Comparison of ENCODE assay signal across 38 cellular contexts in genomic region chr3:128956440-128956839, GRCh38. TPM values are rescaled to one million over a fixed set of nuclear protein-coding genes. Genes with fewer than 3 reads are reported as not detected.
"Had no signal": no experiment of that assay in that cellular context is flagged by ENCODE, and none has a peak within 500 bp of the region (broad histone marks: within the 10 kb centered on the region; RNA-seq: fewer than 3 reads in every experiment).

No MANE protein-coding gene starts in this region.

- H3K27ac Mint-ChIP-seq: activated CD4-positive, alpha-beta memory T cell treated with anti-CD3 and anti-CD28 coated beads, Interleukin-2, amount 10 ng/mL, durations not matched to agents 7 days and 5 days; activated CD4-positive, alpha-beta T cell treated with anti-CD3 and anti-CD28 coated beads for 36 hours; activated CD4-positive, alpha-beta T cell treated with anti-CD3 and anti-CD28 coated beads, Interleukin-2, amount 10 ng/mL, durations not matched to agents 7 days and 5 days; activated CD8-positive, alpha-beta memory T cell treated with anti-CD3 and anti-CD28 coated beads, Interleukin-2, amount 10 ng/mL, durations not matched to agents 7 days and 5 days; activated CD8-positive, alpha-beta T cell treated with anti-CD3 and anti-CD28 coated beads, Interleukin-2, amount 10 ng/mL, durations not matched to agents 7 days and 5 days; activated naive CD4-positive, alpha-beta T cell treated with anti-CD3 and anti-CD28 coated beads, Interleukin-2, amount 10 ng/mL, durations not matched to agents 7 days and 5 days; activated naive CD4-positive, alpha-beta T cell treated with anti-CD3 and anti-CD28 coated beads, Interleukin-2, amount 50 U/mL, for 24 hours; activated naive CD8-positive, alpha-beta T cell; activated naive CD8-positive, alpha-beta T cell treated with anti-CD3 and anti-CD28 coated beads, Interleukin-2, amount 10 ng/mL, durations not matched to agents 7 days and 5 days; activated naive CD8-positive, alpha-beta T cell treated with anti-CD3 and anti-CD28 coated beads, Interleukin-2, amount 50 U/mL, for 24 hours; activated T-cell treated with anti-CD3 and anti-CD28 coated beads, Interleukin-2, amount 50 U/mL, for 24 hours; activated T-helper 2 cell treated with anti-CD3 and anti-CD28 coated beads, Interferon-gamma antibody, Interleukin-2, Interleukin-4, amounts not matched to agents 10 μg/mL and 5 μg/mL and 100 μg/mL, durations not matched to agents 14 hours and 24 hours and 36 hours; brain; T-helper 1 cell treated with Interleukin-12 subunit alpha and Interleukin-12 subunit beta and Interleukin-4 antibody, amounts not matched to agents 30 μg/mL and 1 μg/mL, for 36 hours; T-helper 2 cell treated with Interferon-gamma antibody and Interleukin-4, amounts not matched to agents 5 μg/mL and 100 μg/mL, for 36 hours had no signal

- H3K4me3 Mint-ChIP-seq: activated CD4-positive, alpha-beta memory T cell treated with anti-CD3 and anti-CD28 coated beads, Interleukin-2, amount 10 ng/mL, durations not matched to agents 7 days and 5 days; activated CD4-positive, alpha-beta T cell treated with anti-CD3 and anti-CD28 coated beads for 36 hours; activated CD4-positive, alpha-beta T cell treated with anti-CD3 and anti-CD28 coated beads, Interleukin-2, amount 10 ng/mL, durations not matched to agents 7 days and 5 days; activated CD8-positive, alpha-beta memory T cell treated with anti-CD3 and anti-CD28 coated beads, Interleukin-2, amount 10 ng/mL, durations not matched to agents 7 days and 5 days; activated CD8-positive, alpha-beta T cell treated with anti-CD3 and anti-CD28 coated beads, Interleukin-2, amount 10 ng/mL, durations not matched to agents 7 days and 5 days; activated naive CD4-positive, alpha-beta T cell treated with anti-CD3 and anti-CD28 coated beads, Interleukin-2, amount 10 ng/mL, durations not matched to agents 7 days and 5 days; activated naive CD4-positive, alpha-beta T cell treated with anti-CD3 and anti-CD28 coated beads, Interleukin-2, amount 50 U/mL, for 24 hours; activated naive CD8-positive, alpha-beta T cell; activated naive CD8-positive, alpha-beta T cell treated with anti-CD3 and anti-CD28 coated beads, Interleukin-2, amount 10 ng/mL, durations not matched to agents 7 days and 5 days; activated naive CD8-positive, alpha-beta T cell treated with anti-CD3 and anti-CD28 coated beads, Interleukin-2, amount 50 U/mL, for 24 hours; activated T-cell treated with anti-CD3 and anti-CD28 coated beads, Interleukin-2, amount 50 U/mL, for 24 hours; brain; central memory CD8-positive, alpha-beta T cell; T-helper 1 cell treated with Interleukin-12 subunit alpha and Interleukin-12 subunit beta and Interleukin-4 antibody, amounts not matched to agents 30 μg/mL and 1 μg/mL, for 36 hours; T-helper 2 cell treated with Interferon-gamma antibody and Interleukin-4, amounts not matched to agents 5 μg/mL and 100 μg/mL, for 36 hours had no signal

- H3K9me3 Mint-ChIP-seq: activated CD4-positive, alpha-beta T cell treated with anti-CD3 and anti-CD28 coated beads, Interleukin-2, amount 10 ng/mL, durations not matched to agents 7 days and 5 days; activated naive CD4-positive, alpha-beta T cell treated with anti-CD3 and anti-CD28 coated beads, Interleukin-2, amount 50 U/mL, for 24 hours; activated naive CD8-positive, alpha-beta T cell treated with anti-CD3 and anti-CD28 coated beads, Interleukin-2, amount 50 U/mL, for 24 hours; central memory CD8-positive, alpha-beta T cell; T-helper 1 cell treated with Interleukin-12 subunit alpha and Interleukin-12 subunit beta and Interleukin-4 antibody, amounts not matched to agents 30 μg/mL and 1 μg/mL, for 36 hours; T-helper 2 cell treated with Interferon-gamma antibody and Interleukin-4, amounts not matched to agents 5 μg/mL and 100 μg/mL, for 36 hours had no signal

- H3K27me3 Mint-ChIP-seq: activated CD4-positive, alpha-beta T cell treated with anti-CD3 and anti-CD28 coated beads for 36 hours; activated naive CD4-positive, alpha-beta T cell treated with anti-CD3 and anti-CD28 coated beads, Interleukin-2, amount 50 U/mL, for 24 hours; activated naive CD8-positive, alpha-beta T cell; activated T-cell treated with anti-CD3 and anti-CD28 coated beads, Interleukin-2, amount 50 U/mL, for 24 hours had no signal

- H3K4me1 ChIP-seq: ascending aorta had no signal

- H3K4me1 Mint-ChIP-seq: activated CD4-positive, alpha-beta memory T cell treated with anti-CD3 and anti-CD28 coated beads, Interleukin-2, amount 10 ng/mL, durations not matched to agents 7 days and 5 days; activated CD4-positive, alpha-beta T cell treated with anti-CD3 and anti-CD28 coated beads for 36 hours; activated CD4-positive, alpha-beta T cell treated with anti-CD3 and anti-CD28 coated beads, Interleukin-2, amount 10 ng/mL, durations not matched to agents 7 days and 5 days; activated CD8-positive, alpha-beta memory T cell treated with anti-CD3 and anti-CD28 coated beads, Interleukin-2, amount 10 ng/mL, durations not matched to agents 7 days and 5 days; activated naive CD4-positive, alpha-beta T cell treated with anti-CD3 and anti-CD28 coated beads, Interleukin-2, amount 10 ng/mL, durations not matched to agents 7 days and 5 days; activated naive CD4-positive, alpha-beta T cell treated with anti-CD3 and anti-CD28 coated beads, Interleukin-2, amount 50 U/mL, for 24 hours; activated naive CD8-positive, alpha-beta T cell treated with anti-CD3 and anti-CD28 coated beads, Interleukin-2, amount 10 ng/mL, durations not matched to agents 7 days and 5 days; activated naive CD8-positive, alpha-beta T cell treated with anti-CD3 and anti-CD28 coated beads, Interleukin-2, amount 50 U/mL, for 24 hours; brain; central memory CD8-positive, alpha-beta T cell had no signal

- H3K36me3 Mint-ChIP-seq: activated CD8-positive, alpha-beta memory T cell treated with anti-CD3 and anti-CD28 coated beads, Interleukin-2, amount 10 ng/mL, durations not matched to agents 7 days and 5 days had no signal

- DNase-seq: activated CD4-positive, alpha-beta memory T cell treated with anti-CD3 and anti-CD28 coated beads, Interleukin-2, amount 10 ng/mL, durations not matched to agents 7 days and 5 days; activated CD4-positive, alpha-beta T cell treated with anti-CD3 and anti-CD28 coated beads for 1 hour; activated CD4-positive, alpha-beta T cell treated with anti-CD3 and anti-CD28 coated beads for 36 hours; activated CD4-positive, alpha-beta T cell treated with anti-CD3 and anti-CD28 coated beads for 48 hours; activated CD4-positive, alpha-beta T cell treated with anti-CD3 and anti-CD28 coated beads, Interleukin-2, amount 10 ng/mL, durations not matched to agents 7 days and 5 days; activated CD4-positive, alpha-beta T cell treated with anti-CD3 and anti-CD28 coated beads, Interleukin-2, amount 50 U/mL, for 48 hours; activated CD4-positive, CD25-positive, alpha-beta regulatory T cell; activated CD8-positive, alpha-beta memory T cell treated with anti-CD3 and anti-CD28 coated beads for 24 hours; activated CD8-positive, alpha-beta memory T cell treated with anti-CD3 and anti-CD28 coated beads, Interleukin-2, amount 10 ng/mL, durations not matched to agents 7 days and 5 days; activated CD8-positive, alpha-beta memory T cell treated with anti-CD3 and anti-CD28 coated beads, Interleukin-2, amount 50 U/mL, for 48 hours; activated CD8-positive, alpha-beta T cell treated with anti-CD3 and anti-CD28 coated beads, Interleukin-2, amount 10 ng/mL, durations not matched to agents 7 days and 5 days; activated effector memory CD4-positive, alpha-beta T cell treated with Interleukin-2 at 50 U/mL for 16 hours; activated gamma-delta T cell; activated naive CD4-positive, alpha-beta T cell treated with anti-CD3 and anti-CD28 coated beads, Interleukin-2, amount 10 ng/mL, durations not matched to agents 7 days and 5 days; activated naive CD4-positive, alpha-beta T cell treated with Interleukin-2 at 50 U/mL for 16 hours; activated naive CD8-positive, alpha-beta T cell treated with anti-CD3 and anti-CD28 coated beads, Interleukin-2, amount 10 ng/mL, durations not matched to agents 7 days and 5 days; activated naive CD8-positive, alpha-beta T cell treated with anti-CD3 and anti-CD28 coated beads, Interleukin-2, amount 50 U/mL, for 24 hours; activated T-cell treated with anti-CD3 and anti-CD28 coated beads, Interleukin-2, amount 50 U/mL, for 24 hours; activated T-cell treated with anti-CD3 and anti-CD28 coated beads, Interleukin-2, amount 50 U/mL, for 48 hours; amygdala; anterior cingulate cortex; caudate nucleus; cerebellar nuclear complex; T-helper 1 cell; T-helper 2 cell; T-helper 9 cell had no signal

- H3K27ac ChIP-seq: ascending aorta, cardiac muscle cell, VCaP had no signal

- H3K4me3 ChIP-seq: ascending aorta, cardiac muscle cell had no signal

- H3K27me3 ChIP-seq: ascending aorta, cardiac muscle cell had no signal

- ATAC-seq: activated CD4-positive, alpha-beta T cell treated with anti-CD3 and anti-CD28 coated beads for 36 hours; activated CD4-positive, CD25-positive, alpha-beta regulatory T cell treated with anti-CD3 and anti-CD28 coated beads, Interleukin-2, amount 50 U/mL, for 24 hours; activated CD8-positive, alpha-beta memory T cell treated with anti-CD3 and anti-CD28 coated beads, Interleukin-2, amount 10 ng/mL, durations not matched to agents 7 days and 5 days; activated CD8-positive, alpha-beta T cell treated with anti-CD3 and anti-CD28 coated beads, Interleukin-2, amount 10 ng/mL, durations not matched to agents 7 days and 5 days; activated naive CD8-positive, alpha-beta T cell treated with anti-CD3 and anti-CD28 coated beads, Interleukin-2, amount 50 U/mL, for 24 hours had no signal

- H3K36me3 ChIP-seq: ascending aorta, cardiac muscle cell had no signal

RNA-seq across cellular contexts. Expression of gene CFAP92, which starts 37.4 kb away (rescaled TPM):
- total RNA-seq: activated T-helper 2 cell treated with anti-CD3 and anti-CD28 coated beads, Interferon-gamma antibody, Interleukin-2, Interleukin-4, amounts not matched to agents 10 μg/mL and 5 μg/mL and 100 μg/mL, durations not matched to agents 14 hours and 24 hours and 36 hours; ascending aorta; chondrocyte had no signal

RNA-seq across cellular contexts. Expression of gene EFCC1, which starts 44.7 kb away (rescaled TPM):
- total RNA-seq: activated CD4-positive, alpha-beta memory T cell treated with anti-CD3 and anti-CD28 coated beads, Interleukin-2, amount 10 ng/mL, durations not matched to agents 7 days and 5 days; cardiac muscle cell; chondrocyte had no signal
